ENCODE assay signal across 15 cellular contexts in genomic region chr4:66991521-66991920, GRCh38.
DNase-seq lines count a peak whose midpoint lies in the region; ATAC-seq and TF ChIP-seq lines count a peak whose summit lies in the region.
"Had no signal": no experiment of that assay in that cellular context is flagged by ENCODE, and none has a peak within 500 bp of the region (broad histone marks: within the 10 kb centered on the region; RNA-seq: fewer than 3 reads in every experiment).

No MANE protein-coding gene starts in this region.

- no peaks in the 10 kb centered on the region for H3K36me3 ChIP-seq in DND-41 (ENCODE audit: insufficient read depth, low read length)
- no peaks in the 10 kb centered on the region for H3K36me3 ChIP-seq in PC-3 (ENCODE audit: low read depth, low read length)
- H3K36me3 ChIP-seq: BLaER1 treated with 17β-estradiol and CSF1 and Interleukin-3, amounts not matched to agents 10 nM and 100 nM had no signal

- no peaks in the 10 kb centered on the region for H3K9me2 ChIP-seq in PC-3 (replicated peaks; ENCODE audit: low read length)

- H2AFZ ChIP-seq in DND-41 (ENCODE audit: low read depth, low read length) (no peak overlapping the region), PC-3 (ENCODE audit: low read length) (no peak overlapping the region)

- peaks cover 14% of the 10 kb centered on the region for H3K4me1 Mint-ChIP-seq in osteocyte (ENCODE audit: unreplicated experiment)
- H3K4me1 Mint-ChIP-seq in endothelial cell (ENCODE audit: unreplicated experiment): no peaks in the 10 kb centered on the region
- H3K4me1 Mint-ChIP-seq: CD4-positive, CD25-positive, alpha-beta regulatory T cell; H9 had no signal

- BruUV-seq in PC-3 (replicated peaks; lab: Mats Ljungman, UMichigan): no TSS peak

- DNase-seq in DND-41 (no peak), PC-3 (peak; percentile 38), astrocyte of the spinal cord (ENCODE audit: low read depth, low spot score) (peak; percentile 5), osteocyte (ENCODE audit: extremely low spot score, unreplicated experiment) (no peak), endothelial cell (ENCODE audit: low spot score) (no peak), substantia nigra (lab: John Stamatoyannopoulos, UW) (no peak), foreskin keratinocyte (no peak)
- DNase-seq: 8988T; AML-193; CD4-positive, CD25-positive, alpha-beta regulatory T cell; DMS79; GDM1; GOT3; H9 had no signal

- POLR2A ChIA-PET in PC-3 (lab: Charles Lee; ENCODE audit: unreplicated experiment): no interaction called here

- H3K27ac ChIP-seq in DND-41 (ENCODE audit: low read length) (no peak overlapping the region), PC-3 (ENCODE audit: low read length) (no peak overlapping the region), substantia nigra (ENCODE audit: low read depth, low read length, poor library complexity, severe bottlenecking) (no peak overlapping the region), foreskin keratinocyte (no peak overlapping the region)
- H3K27ac ChIP-seq: BLaER1 treated with 17β-estradiol and CSF1 and Interleukin-3, amounts not matched to agents 10 nM and 100 nM had no signal

- H3K4me1 ChIP-seq in DND-41 (ENCODE audit: insufficient read depth, low read length) (no peaks in the 10 kb centered on the region), PC-3 (ENCODE audit: insufficient read depth, low read length) (no peaks in the 10 kb centered on the region), foreskin keratinocyte (no peaks in the 10 kb centered on the region)

- H3K4me2 ChIP-seq in DND-41 (ENCODE audit: insufficient read depth, low read length) (no peak overlapping the region), PC-3 (ENCODE audit: low read length) (no peak overlapping the region)

- H4K20me1 ChIP-seq in DND-41 (ENCODE audit: insufficient read depth, low read length): no peaks in the 10 kb centered on the region
- no peaks in the 10 kb centered on the region for H4K20me1 ChIP-seq in PC-3 (ENCODE audit: low read length)
- H4K20me1 ChIP-seq: BLaER1 treated with 17β-estradiol and CSF1 and Interleukin-3, amounts not matched to agents 10 nM and 100 nM had no signal

- H3K9ac ChIP-seq in DND-41 (ENCODE audit: low read depth, low read length) (no peak overlapping the region), PC-3 (ENCODE audit: low read length) (no peak overlapping the region)
- H3K9ac ChIP-seq: BLaER1 treated with 17β-estradiol and CSF1 and Interleukin-3, amounts not matched to agents 10 nM and 100 nM had no signal

- H3K36me3 Mint-ChIP-seq in osteocyte (ENCODE audit: unreplicated experiment) (no peaks in the 10 kb centered on the region), endothelial cell (ENCODE audit: low read depth, unreplicated experiment) (peaks cover 8% of the 10 kb centered on the region)
- H3K36me3 Mint-ChIP-seq: CD4-positive, CD25-positive, alpha-beta regulatory T cell had no signal

- no peaks in the 10 kb centered on the region for H3K27me3 ChIP-seq in DND-41 (ENCODE audit: insufficient read depth, low read length, poor library complexity)
- H3K27me3 ChIP-seq in PC-3 (ENCODE audit: low read length): no peaks in the 10 kb centered on the region
- H3K27me3 ChIP-seq in foreskin keratinocyte: no peaks in the 10 kb centered on the region
- H3K27me3 ChIP-seq: BLaER1 treated with 17β-estradiol and CSF1 and Interleukin-3, amounts not matched to agents 10 nM and 100 nM had no signal

- CTCF ChIA-PET in PC-3 (lab: Charles Lee): no interaction called here

- ATAC-seq in DND-41 (ENCODE audit: insufficient read depth, low read depth) (0 out of 3 replicates have a peak, but pooled peaks have one; percentile 37), PC-3 (no peak), foreskin keratinocyte (no peak)

- H3K9me3 ChIP-seq in DND-41 (ENCODE audit: insufficient read depth, low read length, severe bottlenecking): no peaks in the 10 kb centered on the region
- H3K9me3 ChIP-seq in PC-3 (ENCODE audit: low read length): no peaks in the 10 kb centered on the region

- H3K4me3 Mint-ChIP-seq in osteocyte (ENCODE audit: unreplicated experiment) (no peak overlapping the region), endothelial cell (ENCODE audit: unreplicated experiment) (no peak overlapping the region)
- H3K4me3 Mint-ChIP-seq: CD4-positive, CD25-positive, alpha-beta regulatory T cell; H9 had no signal

- H3F3A ChIP-seq in PC-3 (ENCODE audit: low read length, unreplicated experiment): no peaks in the 10 kb centered on the region

- peak overlapping the region; percentile 72 for H3K27ac Mint-ChIP-seq in osteocyte (ENCODE audit: unreplicated experiment)
- no peak overlapping the region for H3K27ac Mint-ChIP-seq in endothelial cell (ENCODE audit: unreplicated experiment)
- H3K27ac Mint-ChIP-seq: CD4-positive, CD25-positive, alpha-beta regulatory T cell; H9 had no signal

- in situ Hi-C loops in astrocyte of the spinal cord (cut with HindIII; ENCODE audit: low sequenced_read_pairs): no loop called here

- H3K79me2 ChIP-seq in DND-41 (ENCODE audit: insufficient read depth, low read length) (no peaks in the 10 kb centered on the region), PC-3 (ENCODE audit: low read length) (no peaks in the 10 kb centered on the region)

- intact Hi-C loops in PC-3 (cut with micrococcal nuclease): no loop called here

- H3K4me3 ChIP-seq in DND-41 (ENCODE audit: low read depth in 1 of 2, low read length in 2 of 2) (no peak overlapping the region), PC-3 (ENCODE audit: low read length) (no peak overlapping the region), astrocyte of the spinal cord (ENCODE audit: low read depth, low read length) (no peak overlapping the region)
- H3K4me3 ChIP-seq: BLaER1 treated with 17β-estradiol and CSF1 and Interleukin-3, amounts not matched to agents 10 nM and 100 nM had no signal

- H3K27me3 Mint-ChIP-seq in osteocyte (ENCODE audit: unreplicated experiment): no peaks in the 10 kb centered on the region
- H3K27me3 Mint-ChIP-seq in endothelial cell (ENCODE audit: unreplicated experiment): no peaks in the 10 kb centered on the region
- H3K27me3 Mint-ChIP-seq: CD4-positive, CD25-positive, alpha-beta regulatory T cell had no signal

- TF ChIP-seq CTCF in DND-41 (IDR thresholded peaks at IDR 0.05; ENCODE audit: borderline replicate concordance, extremely low read depth, low read length, poor library complexity, severe bottlenecking): no peak
- no peak for TF ChIP-seq CTCF in PC-3 (conservative IDR thresholded peaks at IDR 0.05; ENCODE audit: low read depth, low read length)
- TF ChIP-seq CTCF in astrocyte of the spinal cord (IDR thresholded peaks at IDR 0.05; ENCODE audit: low read depth, low read length): no peak
- no peak for TF ChIP-seq CTCF in osteocyte (IDR thresholded peaks at IDR 0.05)
- TF ChIP-seq CTCF in endothelial cell (IDR thresholded peaks at IDR 0.05; ENCODE audit: unreplicated experiment): no peak
- no peak for TF ChIP-seq CTCF in foreskin keratinocyte (conservative IDR thresholded peaks at IDR 0.05)

- H3K9me3 Mint-ChIP-seq in osteocyte (ENCODE audit: unreplicated experiment): peaks cover 20% of the 10 kb centered on the region
- peaks cover 3% of the 10 kb centered on the region for H3K9me3 Mint-ChIP-seq in endothelial cell (ENCODE audit: unreplicated experiment)

Comparison
In these comparisons a context has a peak if more than half of its experiments do, and no peak if none do; other contexts are left out.
1. DNase-seq: peak in PC-3 (single experiment) and astrocyte of the spinal cord (single experiment); none in DND-41 (single experiment), osteocyte (single experiment), endothelial cell (single experiment), substantia nigra (0 of 49) and foreskin keratinocyte (0 of 2).